ENCODE assay signal across 9 cellular contexts in the genomic region with DNA sequence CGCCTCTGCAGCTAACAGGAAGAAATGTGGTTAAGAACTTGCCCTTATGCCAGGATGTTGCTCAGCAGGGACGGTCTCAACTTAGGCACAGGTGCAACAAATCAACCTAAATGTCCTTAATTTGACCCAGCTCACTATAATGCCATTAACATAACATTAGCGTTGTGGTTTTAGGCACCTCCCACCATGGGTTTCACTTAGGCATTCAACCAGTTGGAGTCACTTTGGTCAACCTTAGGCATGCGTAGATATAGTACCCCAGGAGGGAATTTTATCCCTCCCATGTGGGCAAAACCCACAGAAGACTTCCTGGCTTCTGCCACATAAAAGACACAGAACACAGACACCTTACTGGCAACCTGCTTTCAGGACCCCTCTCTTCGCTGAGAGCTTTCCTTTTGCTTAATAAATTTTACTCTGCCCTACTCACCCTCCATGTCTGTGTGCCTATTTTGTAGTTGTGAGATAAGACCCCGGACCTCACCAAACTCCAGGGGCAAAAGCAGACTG. TPM values are rescaled to one million over a fixed set of nuclear protein-coding genes. Genes with fewer than 3 reads are reported as not detected.
A peak's percentile ranks its signal among the peaks of the same experiment; 100 is the strongest.
DNase-seq lines count a peak whose midpoint lies in the region; ATAC-seq, FAIRE-seq and TF ChIP-seq lines count a peak whose summit lies in the region.
"Had no signal": no experiment of that assay in that cellular context is flagged by ENCODE, and none has a peak within 500 bp of the region (broad histone marks: within the 10 kb centered on the region; RNA-seq: fewer than 3 reads in every experiment).

No MANE protein-coding gene starts in this region.

- H4K91ac ChIP-seq in H1 (replicated peaks; ENCODE audit: insufficient read length, low read length), result no peak overlapping the region

- 0 out of 3 replicates have a peak, but pooled peaks of 1 of the 2 experiments have one; percentile 16 for TF ChIP-seq EP300 in H1 (IDR thresholded peaks at IDR 0.05; ENCODE audit: borderline replicate concordance in 1 of 2, low read depth in 2 of 2, low read length in 2 of 2)

- H3K9me3 Mint-ChIP-seq in glutamatergic neuron (ENCODE audit: unreplicated experiment) (peaks cover 2% of the 10 kb centered on the region), Caco-2 (ENCODE audit: unreplicated experiment) (no peaks in the 10 kb centered on the region)

- H2BK20ac ChIP-seq in H1 (ENCODE audit: low read length), result 0 out of 2 replicates have a peak overlapping the region, but pooled peaks have one; percentile 10

- no peak overlapping the region for H4K8ac ChIP-seq in H1 (ENCODE audit: extremely low read depth, insufficient read depth, low read length)

- H3K4me3 ChIP-seq in H1 (ENCODE audit: extremely low read depth in 1 of 4, insufficient read depth in 2 of 4, low read depth in 3 of 4, low read length in 4 of 4) (no peak overlapping the region), Caco-2 (ENCODE audit: low read depth, low read length) (no peak overlapping the region)

- H3K27ac Mint-ChIP-seq in glutamatergic neuron (ENCODE audit: unreplicated experiment), result no peak overlapping the region
- no peak overlapping the region for H3K27ac Mint-ChIP-seq in Caco-2 (ENCODE audit: unreplicated experiment)

- peak; percentile 86 for ATAC-seq in GM19324 (IDR thresholded peaks at IDR 0.05; ENCODE audit: low FRiP score, unreplicated experiment)
- ATAC-seq in HG03095 (IDR thresholded peaks at IDR 0.05; ENCODE audit: unreplicated experiment), result peak; percentile 74

- BruUV-seq in Caco-2 (replicated peaks; lab: Mats Ljungman, UMichigan), result no TSS peak

- H3K23ac ChIP-seq in H1 (ENCODE audit: insufficient read length), result no peak overlapping the region

- no peak overlapping the region for H2BK5ac ChIP-seq in H1 (ENCODE audit: low read depth, low read length)

- H3K4me3 Mint-ChIP-seq in glutamatergic neuron (ENCODE audit: unreplicated experiment) (no peak overlapping the region), Caco-2 (ENCODE audit: unreplicated experiment) (no peak overlapping the region)

- no peak overlapping the region for H3K4ac ChIP-seq in H1 (replicated peaks; ENCODE audit: insufficient read length, low read depth, low read length)

- POLR2A ChIA-PET in H1 (lab: Charles Lee; ENCODE audit: partially characterized antibody), result no interaction called here
- POLR2A ChIA-PET in Caco-2 (lab: Charles Lee), result no interaction called here

- DNase-seq in T-helper 2 cell, result peak in 3 of 5 experiments; percentile 52 to 86 (median 83)
- DNase-seq in H1 (ENCODE audit: low read depth in 1 of 2, low spot score in 2 of 2), result no peak
- no peak for DNase-seq in glutamatergic neuron
- no peak for DNase-seq in NCI-H2171 treated with DMSO at 0.1 percent for 48 hours (lab: John Stamatoyannopoulos, UW)
- DNase-seq in Caco-2, result no peak
- no peak for DNase-seq in NCI-H1092 treated with DMSO at 0.1 percent for 48 hours (lab: John Stamatoyannopoulos, UW)

- H4K20me1 ChIP-seq in H1 (replicated peaks in 1 of 2; ENCODE audit: control insufficient read depth in 1 of 2, insufficient read depth in 2 of 2, low read length in 2 of 2), result no peaks in the 10 kb centered on the region

- peak; percentile 82 for FAIRE-seq in H1 (lab: Jason Lieb, UNC)
- FAIRE-seq: TTC549 had no signal

- no peaks in the 10 kb centered on the region for H3K79me2 ChIP-seq in H1 (ENCODE audit: control insufficient read depth in 1 of 2, insufficient read depth in 2 of 2, low read length in 2 of 2)

- H3K36me3 Mint-ChIP-seq in glutamatergic neuron (ENCODE audit: unreplicated experiment) (no peaks in the 10 kb centered on the region), Caco-2 (ENCODE audit: insufficient read depth, unreplicated experiment) (no peaks in the 10 kb centered on the region)

- no peaks in the 10 kb centered on the region for H3K23me2 ChIP-seq in H1 (ENCODE audit: low read depth, low read length)

- no peak overlapping the region for H3K56ac ChIP-seq in H1 (replicated peaks; ENCODE audit: insufficient read length, low read depth, low read length)

- TF ChIP-seq CTCF in H1 (IDR thresholded peaks at IDR 0.05; ENCODE audit: control extremely low read depth in 1 of 3, insufficient read depth in 1 of 3, low read depth in 1 of 3, low read length in 3 of 3) (no peak), glutamatergic neuron (IDR thresholded peaks at IDR 0.05; ENCODE audit: partially characterized antibody, unreplicated experiment) (no peak), Caco-2 (IDR thresholded peaks at IDR 0.05; ENCODE audit: insufficient read depth in 1 of 2, low read depth in 1 of 2, low read length in 1 of 2, severe bottlenecking in 1 of 2, unreplicated experiment in 1 of 2) (no peak)

- intact Hi-C loops in Caco-2 (cut with micrococcal nuclease; ENCODE audit: unreplicated experiment), result no loop called here

- H2AK5ac ChIP-seq in H1 (ENCODE audit: low read depth, low read length), result no peak overlapping the region

- peak overlapping the region; percentile 10 to 43 for H3K4me2 ChIP-seq in H1 (ENCODE audit: insufficient read depth in 1 of 2, low read depth in 2 of 2, low read length in 2 of 2)

- H2AFZ ChIP-seq in H1 (ENCODE audit: low read length), result no peak overlapping the region; the same call in 1 of the 2 replicates

- H3K4me1 ChIP-seq in H1 (replicated peaks in 1 of 4; ENCODE audit: control insufficient read depth in 3 of 4, insufficient read depth in 4 of 4, low read length in 3 of 4) (peaks cover 0 to 9% (median 2%) of the 10 kb centered on the region in 4 experiments; a peak in 4 of 7 replicates), Caco-2 (peaks cover 7% of the 10 kb centered on the region)

- H2BK120ac ChIP-seq in H1 (replicated peaks; ENCODE audit: low read depth, low read length), result no peak overlapping the region

- H3K9me3 ChIP-seq in H1 (ENCODE audit: insufficient read depth in 2 of 2, low read depth in 1 of 2, low read length in 1 of 2) (no peaks in the 10 kb centered on the region), Caco-2 (no peaks in the 10 kb centered on the region)

- no peak overlapping the region for H3K9ac ChIP-seq in H1 (replicated peaks in 1 of 4; ENCODE audit: extremely low read depth in 1 of 4, low read depth in 3 of 4, low read length in 3 of 4)

- H3K4me1 Mint-ChIP-seq in glutamatergic neuron (ENCODE audit: low read depth, unreplicated experiment), result no peaks in the 10 kb centered on the region
- peaks cover 5% of the 10 kb centered on the region for H3K4me1 Mint-ChIP-seq in Caco-2 (ENCODE audit: low read depth, unreplicated experiment)

- TF ChIP-seq POLR2A in H1 (IDR thresholded peaks at IDR 0.05; ENCODE audit: control extremely low read depth in 1 of 2, low read depth in 2 of 2, low read length in 2 of 2), result no peak

- H4K5ac ChIP-seq in H1 (ENCODE audit: insufficient read length, low read depth, low read length), result no peak overlapping the region

- H3K27me3 Mint-ChIP-seq in glutamatergic neuron (ENCODE audit: unreplicated experiment) (no peaks in the 10 kb centered on the region), Caco-2 (ENCODE audit: insufficient read depth, unreplicated experiment) (no peaks in the 10 kb centered on the region)

- H3K36me3 ChIP-seq in H1 (ENCODE audit: control insufficient read depth in 2 of 4, insufficient read depth in 4 of 4, low read length in 3 of 4) (no peaks in the 10 kb centered on the region), Caco-2 (ENCODE audit: control insufficient read depth, insufficient read depth, low read length) (no peaks in the 10 kb centered on the region)

- CTCF ChIA-PET in H1 (lab: Charles Lee; ENCODE audit: partially characterized antibody), result interaction anchor here (0.7 to 1.5 kb wide), 2 partner anchors 26 to 64 kb away, joined by 3 read pairs; no protein-coding TSS in a partner anchor
- CTCF ChIA-PET in Caco-2 (lab: Charles Lee), result no interaction called here

- no peaks in the 10 kb centered on the region; the same call in 1 of the 2 replicates for H3K79me1 ChIP-seq in H1 (ENCODE audit: low read depth, low read length)

- no peak overlapping the region for H2BK15ac ChIP-seq in H1 (ENCODE audit: low read length)

- no peak overlapping the region for H3K27ac ChIP-seq in H1 (ENCODE audit: low read depth, low read length)

- WGBS in H1 (ENCODE audit: extremely low coverage in 1 of 2, insufficient coverage in 1 of 2, insufficient read length in 1 of 2, insufficient replicate concordance in 2 of 2, low coverage in 1 of 2, low lambda C conversion rate in 2 of 2, missing lambda C conversion rate in 1 of 2), 2 experiments, result 57% methylated on average over 6 of the region's 6 CpGs; no CpG with 5 or more reads in 1 of the 2 experiments

- H2BK12ac ChIP-seq in H1 (ENCODE audit: low read depth, low read length), result no peak overlapping the region

- H3K27me3 ChIP-seq in H1 (replicated peaks in 1 of 4; ENCODE audit: control insufficient read depth in 3 of 4, extremely low read depth in 1 of 4, insufficient read depth in 3 of 4, low read length in 3 of 4), result no peaks in the 10 kb centered on the region
- no peaks in the 10 kb centered on the region for H3K27me3 ChIP-seq in Caco-2 (replicated peaks; ENCODE audit: control insufficient read depth, insufficient read depth, low read length)

- H3K14ac ChIP-seq in H1 (ENCODE audit: insufficient read length), result no peak overlapping the region

- H3K18ac ChIP-seq in H1 (ENCODE audit: extremely low read depth, low read length), result no peak overlapping the region

- TF ChIP-seq RAD21 in H1 (IDR thresholded peaks at IDR 0.05 in 1 of 2, conservative IDR thresholded peaks at IDR 0.05 in 1 of 2; ENCODE audit: low read depth in 2 of 2, low read length in 2 of 2), result no peak

RNA-seq across cellular contexts. Expression of a gene that starts 8.7 kb away (rescaled TPM):
- total RNA-seq in H1 (2021; fragmentation: NEBNext Ultra II Directional; extraction: Animal tissue kit (Norgen Biotek cat#: 25700)), result 15.2 and 17.2 TPM in 2 replicates
- 15.5 and 16.4 TPM in 2 replicates for polyA plus RNA-seq in H1 (2011; rRNA removed)
- polyA plus RNA-seq in H1 (2011; cell fraction: cytosol; rRNA removed), result 11.1 TPM
- 21.3 TPM for polyA plus RNA-seq in H1 (2011; cell fraction: nucleus; rRNA removed)
- polyA plus RNA-seq in H1 (2012, experiment 1 of 2), result 9.5 to 14.4 TPM (median 11.5 TPM) in 4 replicates
- polyA plus RNA-seq in H1 (2012, experiment 2 of 2), result 0.64 TPM
- polyA plus RNA-seq in H1 (2013, experiment 1 of 2), result 15.0 TPM
- 12.8 TPM for polyA plus RNA-seq in H1 (2013, experiment 2 of 2)
- polyA minus RNA-seq in H1 (2011; rRNA and poly(A)+ RNA removed), result 61.6 and 95.1 TPM in 2 replicates
- 10.6 TPM for polyA minus RNA-seq in H1 (2011; cell fraction: cytosol; rRNA and poly(A)+ RNA removed)
- polyA minus RNA-seq in H1 (2011; cell fraction: nucleus; rRNA and poly(A)+ RNA removed), result 21.8 TPM
- 12.0 TPM for total RNA-seq in glutamatergic neuron (ENCODE audit: unreplicated experiment)
- total RNA-seq in Caco-2 (2022), result 31.8 and 32.0 TPM in 2 replicates

RNA-seq across cellular contexts. Expression of a gene that starts 59.8 kb away (rescaled TPM):
- not detected in 2 replicates for total RNA-seq in H1 (2021; fragmentation: NEBNext Ultra II Directional; extraction: Animal tissue kit (Norgen Biotek cat#: 25700))
- 0.03 and 0.14 TPM in 2 replicates for polyA plus RNA-seq in H1 (2011; rRNA removed)
- 0.17 TPM for polyA plus RNA-seq in H1 (2011; cell fraction: cytosol; rRNA removed)
- polyA plus RNA-seq in H1 (2011; cell fraction: nucleus; rRNA removed), result 0.06 TPM
- polyA plus RNA-seq in H1 (2012, experiment 1 of 2), result 0.11 to 0.60 TPM (median 0.14 TPM) in 4 replicates
- polyA plus RNA-seq in H1 (2012, experiment 2 of 2), result not detected
- polyA plus RNA-seq in H1 (2013, experiment 1 of 2), result 0.14 TPM
- polyA plus RNA-seq in H1 (2013, experiment 2 of 2), result 0.18 TPM
- polyA minus RNA-seq in H1 (2011; rRNA and poly(A)+ RNA removed), result 0.57 and 1.00 TPM in 2 replicates
- not detected for polyA minus RNA-seq in H1 (2011; cell fraction: cytosol; rRNA and poly(A)+ RNA removed)
- polyA minus RNA-seq in H1 (2011; cell fraction: nucleus; rRNA and poly(A)+ RNA removed), result 1.3 TPM
- not detected for total RNA-seq in glutamatergic neuron (ENCODE audit: unreplicated experiment)
- total RNA-seq in Caco-2 (2022), result 3.9 and 4.5 TPM in 2 replicates

Comparison
In these comparisons a context has a peak if more than half of its experiments do, and no peak if none do; other contexts are left out.
1. DNase-seq: peak in T-helper 2 cell (3 of 5); none in H1 (0 of 2), glutamatergic neuron (single experiment), NCI-H2171 treated with DMSO at 0.1 percent for 48 hours (single experiment), Caco-2 (0 of 2) and NCI-H1092 treated with DMSO at 0.1 percent for 48 hours (single experiment).